In the genomic region with DNA sequence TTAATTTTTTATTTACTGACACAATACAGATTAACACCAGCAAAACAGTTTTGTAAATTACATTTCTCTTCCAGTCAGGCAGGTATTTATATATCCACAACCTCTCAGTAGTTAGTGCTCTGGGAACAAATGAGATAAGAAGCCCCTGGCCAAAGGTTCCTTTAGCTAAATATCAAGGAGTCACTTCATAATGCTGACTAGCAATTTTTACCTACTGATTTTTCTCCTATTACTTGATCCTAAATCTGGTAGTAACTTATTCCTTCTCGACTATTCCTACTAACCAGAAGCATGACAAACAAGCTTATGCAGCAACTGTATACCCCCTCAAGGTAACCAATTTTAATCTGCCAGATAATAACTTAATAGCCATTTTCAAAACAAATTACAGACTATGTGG, we compare ENCODE assay signal across 33 cellular contexts.
"Had no signal": no experiment of that assay in that cellular context is flagged by ENCODE, and none has a peak within 500 bp of the region (broad histone marks: within the 10 kb centered on the region; RNA-seq: fewer than 3 reads in every experiment).

No MANE protein-coding gene starts in this region.

- DNase-seq: activated CD4-positive, alpha-beta memory T cell treated with anti-CD3 and anti-CD28 coated beads for 36 hours; activated CD4-positive, alpha-beta T cell treated with anti-CD3 and anti-CD28 coated beads for 36 hours; activated CD4-positive, alpha-beta T cell treated with anti-CD3 and anti-CD28 coated beads, Interleukin-2, amount 10 ng/mL, durations not matched to agents 24 days and 14 days; activated CD4-positive, CD25-positive, alpha-beta regulatory T cell; activated CD4-positive, CD25-positive, alpha-beta regulatory T cell treated with anti-CD3 and anti-CD28 coated beads, Interleukin-2, amount 50 U/mL, for 72 hours; activated CD8-positive, alpha-beta memory T cell treated with anti-CD3 and anti-CD28 coated beads, Interleukin-2, amount 10 ng/mL, durations not matched to agents 7 days and 5 days; activated CD8-positive, alpha-beta memory T cell treated with anti-CD3 and anti-CD28 coated beads, Interleukin-2, amount 50 U/mL, for 4 hours; activated CD8-positive, alpha-beta T cell treated with anti-CD3 and anti-CD28 coated beads, Interleukin-2, amount 10 ng/mL, durations not matched to agents 7 days and 5 days; activated effector memory CD4-positive, alpha-beta T cell treated with anti-CD3 and anti-CD28 coated beads, Interleukin-2, amount 50 U/mL, for 16 hours; activated naive CD4-positive, alpha-beta T cell treated with anti-CD3 and anti-CD28 coated beads for 36 hours; activated naive CD8-positive, alpha-beta T cell treated with anti-CD3 and anti-CD28 coated beads for 36 hours; activated naive CD8-positive, alpha-beta T cell treated with anti-CD3 and anti-CD28 coated beads, Interleukin-2, amount 50 U/mL, for 24 hours; activated T-cell treated with anti-CD3 and anti-CD28 coated beads, Interleukin-2, amount 50 U/mL, for 1 hour; activated T-cell treated with anti-CD3 and anti-CD28 coated beads, Interleukin-2, amount 50 U/mL, for 48 hours; adrenal gland; amygdala; aorta; body of pancreas; central memory CD4-positive, alpha-beta T cell; dorsolateral prefrontal cortex; effector memory CD4-positive, alpha-beta T cell; endodermal cell; foreskin fibroblast; heart left ventricle; T-helper 2 cell had no signal

- H3K4me3 Mint-ChIP-seq: activated CD4-positive, alpha-beta memory T cell treated with anti-CD3 and anti-CD28 coated beads for 36 hours; activated CD4-positive, alpha-beta T cell treated with anti-CD3 and anti-CD28 coated beads for 36 hours; activated CD4-positive, alpha-beta T cell treated with anti-CD3 and anti-CD28 coated beads, Interleukin-2, amount 10 ng/mL, durations not matched to agents 24 days and 14 days; activated CD8-positive, alpha-beta memory T cell treated with anti-CD3 and anti-CD28 coated beads, Interleukin-2, amount 10 ng/mL, durations not matched to agents 7 days and 5 days; activated CD8-positive, alpha-beta T cell treated with anti-CD3 and anti-CD28 coated beads, Interleukin-2, amount 10 ng/mL, durations not matched to agents 7 days and 5 days; activated naive CD4-positive, alpha-beta T cell treated with anti-CD3 and anti-CD28 coated beads for 36 hours; activated naive CD4-positive, alpha-beta T cell treated with anti-CD3 and anti-CD28 coated beads, Interleukin-2, amount 50 U/mL, for 24 hours; activated naive CD8-positive, alpha-beta T cell treated with anti-CD3 and anti-CD28 coated beads for 36 hours; activated naive CD8-positive, alpha-beta T cell treated with anti-CD3 and anti-CD28 coated beads, Interleukin-2, amount 50 U/mL, for 24 hours; activated T-helper 1 cell treated with anti-CD3 and anti-CD28 coated beads, Interleukin-12 subunit alpha, Interleukin-12 subunit beta, Interleukin-2, Interleukin-4 antibody, amounts not matched to agents 30 ng/mL and 10 ng/mL and 1 ng/mL, durations not matched to agents 14 hours and 24 hours and 36 hours; dendritic cell treated with granulocyte-macrophage colony-stimulating factor and Interleukin-4, amounts not matched to agents 40 ng/mL and 50 ng/mL, for 4 days; endodermal cell had no signal

- H3K27ac Mint-ChIP-seq: activated CD4-positive, alpha-beta memory T cell treated with anti-CD3 and anti-CD28 coated beads for 36 hours; activated CD4-positive, alpha-beta T cell treated with anti-CD3 and anti-CD28 coated beads for 36 hours; activated CD4-positive, alpha-beta T cell treated with anti-CD3 and anti-CD28 coated beads, Interleukin-2, amount 10 ng/mL, durations not matched to agents 24 days and 14 days; activated CD8-positive, alpha-beta memory T cell treated with anti-CD3 and anti-CD28 coated beads, Interleukin-2, amount 10 ng/mL, durations not matched to agents 7 days and 5 days; activated CD8-positive, alpha-beta T cell treated with anti-CD3 and anti-CD28 coated beads, Interleukin-2, amount 10 ng/mL, durations not matched to agents 7 days and 5 days; activated naive CD4-positive, alpha-beta T cell treated with anti-CD3 and anti-CD28 coated beads for 36 hours; activated naive CD4-positive, alpha-beta T cell treated with anti-CD3 and anti-CD28 coated beads, Interleukin-2, amount 50 U/mL, for 24 hours; activated naive CD8-positive, alpha-beta T cell treated with anti-CD3 and anti-CD28 coated beads for 36 hours; activated naive CD8-positive, alpha-beta T cell treated with anti-CD3 and anti-CD28 coated beads, Interleukin-2, amount 50 U/mL, for 24 hours; activated T-helper 1 cell treated with anti-CD3 and anti-CD28 coated beads, Interleukin-12 subunit alpha, Interleukin-12 subunit beta, Interleukin-2, Interleukin-4 antibody, amounts not matched to agents 30 ng/mL and 10 ng/mL and 1 ng/mL, durations not matched to agents 14 hours and 24 hours and 36 hours; activated T-helper 2 cell treated with anti-CD3 and anti-CD28 coated beads, Interferon-gamma antibody, Interleukin-2, Interleukin-4, amounts not matched to agents 10 μg/mL and 5 μg/mL and 100 μg/mL, durations not matched to agents 14 hours and 24 hours and 36 hours; dendritic cell treated with granulocyte-macrophage colony-stimulating factor and Interleukin-4, amounts not matched to agents 40 ng/mL and 50 ng/mL, for 4 days; endodermal cell had no signal

- H3K9me3 Mint-ChIP-seq: activated CD4-positive, alpha-beta T cell treated with anti-CD3 and anti-CD28 coated beads, Interleukin-2, amount 10 ng/mL, durations not matched to agents 24 days and 14 days; activated naive CD4-positive, alpha-beta T cell treated with anti-CD3 and anti-CD28 coated beads for 36 hours; activated naive CD4-positive, alpha-beta T cell treated with anti-CD3 and anti-CD28 coated beads, Interleukin-2, amount 50 U/mL, for 24 hours; activated naive CD8-positive, alpha-beta T cell treated with anti-CD3 and anti-CD28 coated beads for 36 hours; activated naive CD8-positive, alpha-beta T cell treated with anti-CD3 and anti-CD28 coated beads, Interleukin-2, amount 50 U/mL, for 24 hours; dendritic cell treated with granulocyte-macrophage colony-stimulating factor and Interleukin-4, amounts not matched to agents 40 ng/mL and 50 ng/mL, for 4 days had no signal

- H3K27ac ChIP-seq: adrenal gland, body of pancreas, cardiac muscle cell, coronary artery, dorsolateral prefrontal cortex, heart left ventricle had no signal

- H3K27me3 ChIP-seq: adrenal gland, body of pancreas, cardiac muscle cell, dorsolateral prefrontal cortex, heart left ventricle had no signal

- H3K4me1 ChIP-seq: adrenal gland, body of pancreas, heart left ventricle had no signal

- FAIRE-seq: frontal cortex had no signal

- H3K27me3 Mint-ChIP-seq: activated CD4-positive, alpha-beta memory T cell treated with anti-CD3 and anti-CD28 coated beads for 36 hours; activated CD4-positive, alpha-beta T cell treated with anti-CD3 and anti-CD28 coated beads for 36 hours; activated CD4-positive, alpha-beta T cell treated with anti-CD3 and anti-CD28 coated beads, Interleukin-2, amount 10 ng/mL, durations not matched to agents 24 days and 14 days; activated CD8-positive, alpha-beta memory T cell treated with anti-CD3 and anti-CD28 coated beads, Interleukin-2, amount 10 ng/mL, durations not matched to agents 7 days and 5 days; activated naive CD4-positive, alpha-beta T cell treated with anti-CD3 and anti-CD28 coated beads, Interleukin-2, amount 50 U/mL, for 24 hours; activated naive CD8-positive, alpha-beta T cell treated with anti-CD3 and anti-CD28 coated beads for 36 hours; activated naive CD8-positive, alpha-beta T cell treated with anti-CD3 and anti-CD28 coated beads, Interleukin-2, amount 50 U/mL, for 24 hours; dendritic cell treated with granulocyte-macrophage colony-stimulating factor and Interleukin-4, amounts not matched to agents 40 ng/mL and 50 ng/mL, for 4 days had no signal

- H3K4me3 ChIP-seq: adrenal gland, body of pancreas, cardiac muscle cell, coronary artery, dorsolateral prefrontal cortex, heart left ventricle had no signal

- H3K4me1 Mint-ChIP-seq: activated naive CD4-positive, alpha-beta T cell treated with anti-CD3 and anti-CD28 coated beads, Interleukin-2, amount 50 U/mL, for 24 hours; endodermal cell had no signal

- H3K9me3 ChIP-seq: adrenal gland, body of pancreas, heart left ventricle had no signal

- ATAC-seq: activated CD4-positive, alpha-beta T cell treated with anti-CD3 and anti-CD28 coated beads for 36 hours; activated CD8-positive, alpha-beta memory T cell treated with anti-CD3 and anti-CD28 coated beads, Interleukin-2, amount 10 ng/mL, durations not matched to agents 7 days and 5 days; activated CD8-positive, alpha-beta T cell treated with anti-CD3 and anti-CD28 coated beads, Interleukin-2, amount 10 ng/mL, durations not matched to agents 7 days and 5 days; activated naive CD8-positive, alpha-beta T cell treated with anti-CD3 and anti-CD28 coated beads, Interleukin-2, amount 50 U/mL, for 24 hours; body of pancreas; esophagus mucosa; heart left ventricle had no signal
